In genomic region chr14:56423591-56423991, GRCh38 we compare ENCODE assay signal across 18 cellular contexts.
A peak's percentile ranks its signal among the peaks of the same experiment; 100 is the strongest.
DNase-seq lines count a peak whose midpoint lies in the region; ATAC-seq, FAIRE-seq and TF ChIP-seq lines count a peak whose summit lies in the region.
"Had no signal": no experiment of that assay in that cellular context is flagged by ENCODE, and none has a peak within 500 bp of the region (broad histone marks: within the 10 kb centered on the region; RNA-seq: fewer than 3 reads in every experiment).

No MANE protein-coding gene starts in this region.

- CTCF ChIA-PET in MCF 10A (lab: Yijun Ruan, JAX): interaction anchor here (0.5 to 4.9 kb wide), 9 partner anchors 10 to 716 kb away, joined by 3 to 31 read pairs (median 3); no protein-coding TSS in a partner anchor

- ATAC-seq in lower lobe of right lung (no peak), GM21515 (IDR thresholded peaks at IDR 0.05; ENCODE audit: unreplicated experiment) (no peak)
- ATAC-seq: activated CD8-positive, alpha-beta memory T cell treated with anti-CD3 and anti-CD28 coated beads, Interleukin-2, amount 10 ng/mL, durations not matched to agents 7 days and 5 days; T-helper 17 cell had no signal

- H3K36me3 Mint-ChIP-seq in MCF 10A (ENCODE audit: insufficient read depth, unreplicated experiment) (no peaks in the 10 kb centered on the region), astrocyte (ENCODE audit: low read depth, unreplicated experiment) (no peaks in the 10 kb centered on the region)
- H3K36me3 Mint-ChIP-seq: activated CD8-positive, alpha-beta memory T cell treated with anti-CD3 and anti-CD28 coated beads, Interleukin-2, amount 10 ng/mL, durations not matched to agents 7 days and 5 days had no signal

- H3K4me1 Mint-ChIP-seq in MCF 10A (ENCODE audit: insufficient read depth, unreplicated experiment): no peaks in the 10 kb centered on the region
- peaks cover 12% of the 10 kb centered on the region for H3K4me1 Mint-ChIP-seq in astrocyte (ENCODE audit: low read depth, unreplicated experiment)
- H3K4me1 Mint-ChIP-seq: activated CD8-positive, alpha-beta memory T cell treated with anti-CD3 and anti-CD28 coated beads, Interleukin-2, amount 10 ng/mL, durations not matched to agents 7 days and 5 days; central memory CD8-positive, alpha-beta T cell had no signal

- no peaks in the 10 kb centered on the region for H3K36me3 ChIP-seq in breast epithelium
- no peaks in the 10 kb centered on the region for H3K36me3 ChIP-seq in astrocyte (ENCODE audit: insufficient read depth, low read length)
- no peaks in the 10 kb centered on the region for H3K36me3 ChIP-seq in lower lobe of right lung
- H3K36me3 ChIP-seq: heart left ventricle, stomach had no signal

- H3K9ac ChIP-seq in astrocyte (ENCODE audit: low read length): no peak overlapping the region

- H3K9me3 ChIP-seq in breast epithelium: no peaks in the 10 kb centered on the region
- H3K9me3 ChIP-seq in astrocyte (ENCODE audit: insufficient read depth, low read depth, low read length): peaks cover 3% of the 10 kb centered on the region
- no peaks in the 10 kb centered on the region for H3K9me3 ChIP-seq in lower lobe of right lung
- H3K9me3 ChIP-seq: stomach had no signal

- FAIRE-seq in astrocyte (lab: Jason Lieb, UNC): no peak
- FAIRE-seq: A204.1, endometrium, GM18507 had no signal

- H3K4me1 ChIP-seq in breast epithelium (no peaks in the 10 kb centered on the region), astrocyte (ENCODE audit: insufficient read depth, low read length) (no peaks in the 10 kb centered on the region), lower lobe of right lung (peaks cover 7% of the 10 kb centered on the region)

- H3K79me2 ChIP-seq in astrocyte (ENCODE audit: insufficient read depth, low read length): no peaks in the 10 kb centered on the region

- no peak overlapping the region for H3K27ac Mint-ChIP-seq in MCF 10A (ENCODE audit: low read depth, unreplicated experiment)
- no peak overlapping the region for H3K27ac Mint-ChIP-seq in astrocyte (ENCODE audit: unreplicated experiment)
- H3K27ac Mint-ChIP-seq: activated CD8-positive, alpha-beta memory T cell treated with anti-CD3 and anti-CD28 coated beads, Interleukin-2, amount 10 ng/mL, durations not matched to agents 7 days and 5 days; T-helper 17 cell had no signal

- no TSS peak for BruUV-seq in MCF 10A (replicated peaks; lab: Mats Ljungman, UMichigan)

- H3K4me3 Mint-ChIP-seq in MCF 10A (ENCODE audit: unreplicated experiment) (no peak overlapping the region), astrocyte (ENCODE audit: unreplicated experiment) (no peak overlapping the region)
- H3K4me3 Mint-ChIP-seq: activated CD8-positive, alpha-beta memory T cell treated with anti-CD3 and anti-CD28 coated beads, Interleukin-2, amount 10 ng/mL, durations not matched to agents 7 days and 5 days; central memory CD8-positive, alpha-beta T cell; T-helper 17 cell had no signal

- H3K9me3 Mint-ChIP-seq in MCF 10A (ENCODE audit: unreplicated experiment) (no peaks in the 10 kb centered on the region), astrocyte (ENCODE audit: unreplicated experiment) (peaks cover 7% of the 10 kb centered on the region)
- H3K9me3 Mint-ChIP-seq: central memory CD8-positive, alpha-beta T cell had no signal

- intact Hi-C loops in MCF 10A (cut with micrococcal nuclease) (loop anchor here (2.0 to 5.0 kb wide), 4 partner anchors 556 to 985 kb away; no protein-coding TSS in a partner anchor), breast epithelium (cut with DNase I; ENCODE audit: low total_unique reads) (no loop called here), lower lobe of right lung (cut with DNase I) (no loop called here)

- no peak overlapping the region for H2AFZ ChIP-seq in astrocyte (ENCODE audit: low read depth, low read length)

- H3K4me2 ChIP-seq in astrocyte (ENCODE audit: low read length): peak overlapping the region; percentile 25

- H3K27me3 ChIP-seq in breast epithelium (no peaks in the 10 kb centered on the region), astrocyte (ENCODE audit: insufficient read depth, low read length) (peaks cover 14% of the 10 kb centered on the region), lower lobe of right lung (ENCODE audit: low read depth) (no peaks in the 10 kb centered on the region)
- H3K27me3 ChIP-seq: heart left ventricle, stomach had no signal

- H4K20me1 ChIP-seq in astrocyte (ENCODE audit: insufficient read depth, low read length): no peaks in the 10 kb centered on the region

- H3K27me3 Mint-ChIP-seq in MCF 10A (ENCODE audit: insufficient read depth, unreplicated experiment) (no peaks in the 10 kb centered on the region), astrocyte (ENCODE audit: low read depth, unreplicated experiment) (peaks cover 18% of the 10 kb centered on the region)

- H3K27ac ChIP-seq in breast epithelium: no peak overlapping the region
- H3K27ac ChIP-seq in astrocyte (ENCODE audit: low read depth, low read length): no peak overlapping the region
- no peak overlapping the region for H3K27ac ChIP-seq in lower lobe of right lung
- H3K27ac ChIP-seq: heart left ventricle, stomach had no signal

- no peak for TF ChIP-seq CTCF in MCF 10A (IDR thresholded peaks at IDR 0.05; ENCODE audit: unreplicated experiment)
- TF ChIP-seq CTCF in breast epithelium (IDR thresholded peaks at IDR 0.05): no peak
- TF ChIP-seq CTCF in astrocyte (IDR thresholded peaks at IDR 0.05; ENCODE audit: insufficient read depth, low read depth, low read length): no peak
- TF ChIP-seq CTCF in foreskin fibroblast (IDR thresholded peaks at IDR 0.05; ENCODE audit: low read depth, low read length): no peak
- TF ChIP-seq CTCF in lower lobe of right lung (IDR thresholded peaks at IDR 0.05): no peak

- DNase-seq in MCF 10A (ENCODE audit: unreplicated experiment): peak; percentile 4
- DNase-seq in breast epithelium (ENCODE audit: low spot score in 2 of 2): no peak
- DNase-seq in astrocyte (ENCODE audit: low read depth): peak; percentile 41
- peak; percentile 10 to 45 for DNase-seq in foreskin fibroblast
- peak; percentile 63 for DNase-seq in stromal cell of bone marrow (ENCODE audit: low read depth)
- DNase-seq in lower lobe of right lung: no peak
- DNase-seq in NCI-H2171 treated with DMSO at 0.1 percent for 48 hours (lab: John Stamatoyannopoulos, UW): no peak
- DNase-seq: activated CD4-positive, CD25-positive, alpha-beta regulatory T cell treated with anti-CD3 and anti-CD28 coated beads, Interleukin-2, amount 50 U/mL, for 72 hours; activated CD8-positive, alpha-beta memory T cell treated with anti-CD3 and anti-CD28 coated beads, Interleukin-2, amount 10 ng/mL, durations not matched to agents 7 days and 5 days; activated naive CD4-positive, alpha-beta T cell treated with anti-CD3 and anti-CD28 coated beads, Interleukin-2, amount 50 U/mL, for 16 hours; stomach; T-helper 17 cell had no signal

- POLR2A ChIA-PET in MCF 10A (lab: Yijun Ruan, JAX): no interaction called here

- H3K4me3 ChIP-seq in breast epithelium (no peak overlapping the region), astrocyte (ENCODE audit: insufficient read depth, low read depth, low read length) (no peak overlapping the region), foreskin fibroblast (ENCODE audit: low read depth in 1 of 2, low read length in 2 of 2) (no peak overlapping the region), lower lobe of right lung (no peak overlapping the region)
- H3K4me3 ChIP-seq: heart left ventricle, stomach had no signal

- no peak for TF ChIP-seq POLR2A in breast epithelium (IDR thresholded peaks at IDR 0.05)

Comparison
In these comparisons a context has a peak if more than half of its experiments do, and no peak if none do; other contexts are left out.
1. DNase-seq: peak in MCF 10A (single experiment), astrocyte (single experiment), foreskin fibroblast (2 of 2) and stromal cell of bone marrow (single experiment); none in breast epithelium (0 of 2), lower lobe of right lung (single experiment) and NCI-H2171 treated with DMSO at 0.1 percent for 48 hours (single experiment).